ENCODE assay signal across 7 cellular contexts in the genomic region with DNA sequence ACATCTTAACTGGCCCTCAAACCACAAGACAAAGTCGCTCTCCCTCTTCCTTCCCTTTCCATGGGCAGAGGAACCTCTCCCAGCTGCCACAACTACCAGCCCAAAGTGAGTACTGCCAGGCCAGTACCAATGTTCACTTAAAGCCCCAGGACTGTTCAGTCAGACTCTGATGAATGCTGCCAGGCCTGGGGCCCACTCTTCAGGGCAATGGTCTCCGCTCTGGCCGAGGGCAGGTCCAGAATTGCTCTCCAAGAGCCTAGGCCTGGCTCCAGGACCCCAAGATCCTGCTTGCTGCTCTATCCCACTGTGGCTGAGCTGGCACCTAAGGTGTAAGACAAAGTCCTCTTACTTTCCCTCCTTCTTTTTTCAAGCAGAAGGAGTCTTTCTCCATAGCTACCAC.
"Had no signal": no experiment of that assay in that cellular context is flagged by ENCODE, and none has a peak within 500 bp of the region (broad histone marks: within the 10 kb centered on the region; RNA-seq: fewer than 3 reads in every experiment).

No MANE protein-coding gene starts in this region.

- H3K27ac ChIP-seq: GM23248 had no signal

- H3K9ac ChIP-seq: GM23248 had no signal

- H2AFZ ChIP-seq: GM23248 had no signal

- ATAC-seq: K562 had no signal

- H3K4me3 ChIP-seq: GM23248, K562 had no signal

- DNase-seq: GM23248, GOT3, H7, HCEC 1CT, IMR-90, KG1 had no signal
